In the genomic region with DNA sequence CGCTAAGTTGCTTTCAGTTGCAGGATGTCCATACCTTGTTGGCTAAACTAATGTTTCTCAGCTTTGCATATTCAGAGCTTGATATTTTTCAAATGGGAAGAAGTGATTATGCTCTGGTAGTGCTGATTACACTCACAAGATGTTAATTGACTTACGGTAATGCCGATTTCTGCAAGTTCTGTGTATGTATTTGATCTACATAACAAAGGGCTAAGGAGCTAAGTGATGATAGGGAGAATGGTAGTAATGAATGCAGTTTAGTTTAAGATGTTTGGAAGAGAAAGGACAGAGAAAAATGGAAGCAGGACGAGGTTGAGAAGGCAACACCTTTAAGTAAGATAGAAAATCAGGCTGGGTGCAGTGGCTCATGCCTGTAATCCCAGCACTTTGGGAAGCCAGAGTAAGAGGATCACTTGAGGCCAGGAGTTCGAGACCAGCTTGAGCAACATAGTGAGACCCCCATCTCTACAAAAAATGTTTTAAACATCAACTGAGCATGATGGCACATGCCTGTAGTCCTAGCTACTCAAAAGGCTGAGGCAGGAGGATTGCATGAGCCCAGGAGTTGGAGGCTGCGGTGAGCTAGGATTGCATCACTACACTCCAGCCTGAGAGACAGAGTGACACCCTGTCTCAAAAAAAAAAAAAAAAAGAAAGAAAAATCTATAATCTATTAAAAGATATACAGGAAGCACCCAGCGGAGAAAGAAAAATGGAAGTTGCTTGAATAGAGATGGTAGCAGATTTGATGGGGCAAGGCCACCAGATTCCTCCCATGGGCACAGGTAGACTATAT, we compare ENCODE assay signal across 2 cellular contexts.
A peak's percentile ranks its signal among the peaks of the same experiment; 100 is the strongest.
TF ChIP-seq lines count a peak whose summit lies in the region.

No MANE protein-coding gene starts in this region.

TF ChIP-seq in GM23338, 12 proteins besides CTCF, POLR2A, EP300 and RAD21:
- TF ChIP-seq JUNB (IDR thresholded peaks at IDR 0.05; ENCODE audit: unreplicated experiment) = no peak
- TF ChIP-seq NANOG (IDR thresholded peaks at IDR 0.05; ENCODE audit: borderline replicate concordance) = 0 out of 2 replicates have a peak, but pooled peaks have one; percentile 58
- no peak for TF ChIP-seq CREB1 (CRISPR knock-in tag; IDR thresholded peaks at IDR 0.05; ENCODE audit: low read depth)
- no peak for TF ChIP-seq EZH2 (IDR thresholded peaks at IDR 0.05; ENCODE audit: low read depth, unreplicated experiment)

TF ChIP-seq in H1, 55 proteins besides CTCF, POLR2A, EP300 and RAD21:
- TF ChIP-seq CEBPB (IDR thresholded peaks at IDR 0.05; ENCODE audit: low read depth, low read length) (0 out of 2 replicates have a peak, but pooled peaks have one; percentile 43), EGR1 (IDR thresholded peaks at IDR 0.05; ENCODE audit: borderline replicate concordance, low read depth, low read length) (no peak), POU5F1 (IDR thresholded peaks at IDR 0.05; ENCODE audit: low read depth, low read length) (peak; percentile 58; the same call in 1 of the 2 replicates)
TF ChIP-seq in H1: peak in this region for 2.
